In genomic region chr6:25359191-25359861, GRCh38 we compare ENCODE assay signal across 8 cellular contexts.
A peak's percentile ranks its signal among the peaks of the same experiment; 100 is the strongest.
DNase-seq lines count a peak whose midpoint lies in the region; ATAC-seq and TF ChIP-seq lines count a peak whose summit lies in the region.

No MANE protein-coding gene starts in this region.

- H3K36me3 ChIP-seq in esophagus muscularis mucosa (no peaks in the 10 kb centered on the region), neural progenitor cell (no peaks in the 10 kb centered on the region)

- ATAC-seq in HG02759 (IDR thresholded peaks at IDR 0.05; ENCODE audit: unreplicated experiment) (no peak), T-cell (replicated peaks in 1 of 4) (no peak)

- no peak for TF ChIP-seq CTCF in AG09319 (IDR thresholded peaks at IDR 0.05; ENCODE audit: low read depth, low read length)
- no peak for TF ChIP-seq CTCF in esophagus muscularis mucosa (IDR thresholded peaks at IDR 0.05)
- no peak for TF ChIP-seq CTCF in neural progenitor cell (IDR thresholded peaks at IDR 0.05)

- no peak for TF ChIP-seq POLR2A in esophagus muscularis mucosa (IDR thresholded peaks at IDR 0.05; ENCODE audit: low read depth)

- H3K4me1 ChIP-seq in esophagus muscularis mucosa = peaks cover 8 to 15% (median 13%) of the 10 kb centered on the region in 4 donors
- H3K4me1 ChIP-seq in neural progenitor cell = peaks cover 20% of the 10 kb centered on the region

- POLR2A ChIA-PET in T-cell (lab: Charles Lee) = interaction anchor here in 1 of 2 donors (0.6 kb wide), 1 partner anchor 37 kb away, joined by 8 read pairs; no protein-coding TSS in a partner anchor

- peak overlapping the region; percentile 55 for H3K4me2 ChIP-seq in neural progenitor cell

- H3K9me3 ChIP-seq in esophagus muscularis mucosa (no peaks in the 10 kb centered on the region), neural progenitor cell (ENCODE audit: low read depth) (no peaks in the 10 kb centered on the region)

- no peak overlapping the region for H3K9ac ChIP-seq in neural progenitor cell

- H3K27me3 Mint-ChIP-seq in neural progenitor cell (ENCODE audit: insufficient read depth, low read depth) (peaks cover 4% of the 10 kb centered on the region), T-cell (no peaks in the 10 kb centered on the region)

- TF ChIP-seq EP300 in esophagus muscularis mucosa (IDR thresholded peaks at IDR 0.05) = no peak

- peak overlapping the region; percentile 61 for H3K27ac Mint-ChIP-seq in neural progenitor cell
- no peak overlapping the region for H3K27ac Mint-ChIP-seq in T-cell

- no peaks in the 10 kb centered on the region for H3K9me3 Mint-ChIP-seq in neural progenitor cell
- no peaks in the 10 kb centered on the region for H3K9me3 Mint-ChIP-seq in T-cell

- no peaks in the 10 kb centered on the region for H3K27me3 ChIP-seq in esophagus muscularis mucosa
- H3K27me3 ChIP-seq in neural progenitor cell = no peaks in the 10 kb centered on the region

- no peaks in the 10 kb centered on the region for H3F3A ChIP-seq in neural progenitor cell (ENCODE audit: low read depth)

- H3K4me1 Mint-ChIP-seq in neural progenitor cell (peaks cover 21% of the 10 kb centered on the region), T-cell (peaks cover 6 to 10% (median 7%) of the 10 kb centered on the region in 3 donors)

- peak overlapping the region; percentile 52 to 74 (median 69) for H3K27ac ChIP-seq in esophagus muscularis mucosa (replicated peaks in 1 of 4)
- peak overlapping the region; percentile 3 for H3K27ac ChIP-seq in neural progenitor cell

- no peak overlapping the region for H2AFZ ChIP-seq in neural progenitor cell (replicated peaks)

- peaks cover 14% of the 10 kb centered on the region for H3K79me2 ChIP-seq in neural progenitor cell (ENCODE audit: low read depth)

- CTCF ChIA-PET in T-cell (lab: Charles Lee) = interaction anchor here (0.6 to 1.2 kb wide), 2 partner anchors 11 to 60 kb away, joined by 3 to 5 read pairs; no protein-coding TSS in a partner anchor

- H3K36me3 Mint-ChIP-seq in neural progenitor cell = no peaks in the 10 kb centered on the region
- no peaks in the 10 kb centered on the region for H3K36me3 Mint-ChIP-seq in T-cell

- no peaks in the 10 kb centered on the region for H4K20me1 ChIP-seq in neural progenitor cell (ENCODE audit: low read depth)

- peak overlapping the region in 2 of 4 donors; percentile 6 to 23 for H3K4me3 ChIP-seq in esophagus muscularis mucosa
- no peak overlapping the region for H3K4me3 ChIP-seq in neural progenitor cell

- intact Hi-C loops in esophagus muscularis mucosa (cut with DNase I) = no loop called here
- intact Hi-C loops in posterior vena cava (cut with DNase I) = no loop called here

- WGBS in esophagus muscularis mucosa = 40% methylated on average over 6 of the region's 6 CpGs

- peak; percentile 65 for DNase-seq in AG09319 (ENCODE audit: extremely low read depth, low read depth)
- DNase-seq in NCI-H2081 treated with DMSO at 0.1 percent for 48 hours (lab: John Stamatoyannopoulos, UW) = peak; percentile 46
- DNase-seq in esophagus muscularis mucosa (ENCODE audit: extremely low spot score) = peak; percentile 74
- peak; percentile 29 for DNase-seq in neural progenitor cell (ENCODE audit: low spot score)
- DNase-seq in T-cell = no peak
- no peak for DNase-seq in posterior vena cava (ENCODE audit: low spot score)
- no peak for DNase-seq in NCI-H2196 (lab: John Stamatoyannopoulos, UW; ENCODE audit: unreplicated experiment)

- H3K4me3 Mint-ChIP-seq in neural progenitor cell (no peak overlapping the region), T-cell (no peak overlapping the region)

Comparison
In these comparisons a context has a peak if more than half of its experiments do, and no peak if none do; other contexts are left out.
1. DNase-seq: peak in AG09319 (single experiment), NCI-H2081 treated with DMSO at 0.1 percent for 48 hours (single experiment), esophagus muscularis mucosa (single experiment) and neural progenitor cell (single experiment); none in T-cell (0 of 34), posterior vena cava (single experiment) and NCI-H2196 (single experiment).